ENCODE assay signal across 1 cellular context in genomic region chr22:37203354-37204044, GRCh38.
A peak's percentile ranks its signal among the peaks of the same experiment; 100 is the strongest.
TF ChIP-seq lines count a peak whose summit lies in the region.

No MANE protein-coding gene starts in this region.

TF ChIP-seq in WTC11, 78 proteins besides CTCF, POLR2A, EP300 and RAD21 (continued from another document):
- TF ChIP-seq, protein P1, sequence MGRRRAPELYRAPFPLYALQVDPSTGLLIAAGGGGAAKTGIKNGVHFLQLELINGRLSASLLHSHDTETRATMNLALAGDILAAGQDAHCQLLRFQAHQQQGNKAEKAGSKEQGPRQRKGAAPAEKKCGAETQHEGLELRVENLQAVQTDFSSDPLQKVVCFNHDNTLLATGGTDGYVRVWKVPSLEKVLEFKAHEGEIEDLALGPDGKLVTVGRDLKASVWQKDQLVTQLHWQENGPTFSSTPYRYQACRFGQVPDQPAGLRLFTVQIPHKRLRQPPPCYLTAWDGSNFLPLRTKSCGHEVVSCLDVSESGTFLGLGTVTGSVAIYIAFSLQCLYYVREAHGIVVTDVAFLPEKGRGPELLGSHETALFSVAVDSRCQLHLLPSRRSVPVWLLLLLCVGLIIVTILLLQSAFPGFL (CRISPR knock-in tag; IDR thresholded peaks at IDR 0.05; ENCODE audit: borderline replicate concordance), result no peak
- peak; percentile 80 for TF ChIP-seq USF2 (CRISPR knock-in tag; IDR thresholded peaks at IDR 0.05)
TF ChIP-seq in WTC11: peak in this region for 2.
